21 cellular contexts compared by ENCODE assay signal in genomic region chr1:63648689-63649088, GRCh38.
"Had no signal": no experiment of that assay in that cellular context is flagged by ENCODE, and none has a peak within 500 bp of the region (broad histone marks: within the 10 kb centered on the region; RNA-seq: fewer than 3 reads in every experiment).

No MANE protein-coding gene starts in this region.

- H3K4me1 Mint-ChIP-seq: IgD-negative memory B cell had no signal

- H3K4me3 Mint-ChIP-seq: IgD-negative memory B cell had no signal

- H3K27me3 ChIP-seq: MG63 had no signal

- H3K9ac ChIP-seq: SK-N-SH had no signal

- H3K36me3 ChIP-seq: MG63 had no signal

- H3K9me3 ChIP-seq: MG63, SK-N-SH had no signal

- H3K27ac Mint-ChIP-seq: IgD-negative memory B cell had no signal

- DNase-seq: Karpas-422, KG1, MG63, NCI-H1092, NCI-H1105 treated with DMSO at 0.1 percent for 48 hours, NCI-H1417 treated with DMSO at 0.1 percent for 48 hours, NCI-H1694 treated with DMSO at 0.1 percent for 48 hours, NCI-H1930, NCI-H2081, NCI-H2107, NCI-H2227 treated with DMSO at 0.1 percent for 48 hours, NCI-H524, NCI-H526 treated with DMSO at 0.1 percent for 48 hours, NCI-H774, RPMI8226, SHP77, SK-N-SH, SW 1271, T-helper 1 cell had no signal

- H3K4me3 ChIP-seq: MG63 had no signal

- H3K27me3 Mint-ChIP-seq: IgD-negative memory B cell had no signal

- H3K9me3 Mint-ChIP-seq: IgD-negative memory B cell had no signal

- FAIRE-seq: RCC 7860 had no signal

- H3K4me2 ChIP-seq: SK-N-SH had no signal
